In the genomic region with DNA sequence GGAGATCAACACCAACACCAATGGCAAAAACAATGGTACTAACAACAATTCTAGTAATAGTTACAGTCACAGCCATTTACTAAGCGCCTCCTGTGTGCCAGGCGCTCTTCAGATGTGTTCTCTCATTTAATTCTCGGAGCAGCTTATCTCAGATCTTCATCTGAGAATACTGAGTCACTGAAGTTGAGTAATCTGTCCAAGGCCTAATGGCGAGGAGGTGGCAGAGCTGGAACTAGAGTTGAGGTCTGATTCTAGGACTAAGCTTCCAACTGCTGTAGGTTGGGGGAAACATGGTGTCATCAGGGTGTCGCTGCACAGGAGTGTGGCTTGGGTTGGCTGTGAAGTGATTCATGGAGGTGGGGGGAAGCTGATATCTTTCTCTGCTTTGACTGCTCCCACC, we compare ENCODE assay signal across 14 cellular contexts.
DNase-seq lines count a peak whose midpoint lies in the region; ATAC-seq and TF ChIP-seq lines count a peak whose summit lies in the region.
"Had no signal": no experiment of that assay in that cellular context is flagged by ENCODE, and none has a peak within 500 bp of the region (broad histone marks: within the 10 kb centered on the region; RNA-seq: fewer than 3 reads in every experiment).

No MANE protein-coding gene starts in this region.

- H3F3A ChIP-seq in Loucy (ENCODE audit: low read depth): 0 out of 2 replicates have a peak, but pooled peaks cover 3% of the 10 kb centered on the region

- intact Hi-C loops in CD14-positive monocyte (cut with micrococcal nuclease): no loop called here

- H4K20me1 ChIP-seq in Loucy (ENCODE audit: insufficient read depth, low read length, poor library complexity, severe bottlenecking): no peaks in the 10 kb centered on the region

- H3K4me3 Mint-ChIP-seq in CD14-positive monocyte: no peak overlapping the region
- H3K4me3 Mint-ChIP-seq: CD4-positive, CD25-positive, alpha-beta regulatory T cell; H9; stimulated activated naive B cell treated with anti-CD40 and anti-IgM and Interleukin-4, amounts not matched to agents 10 μg/mL and 1 μg/mL and 100 μg/mL, for 72 hours had no signal

- peaks cover 87 to 89% of the 10 kb centered on the region in 2 donors for H3K36me3 Mint-ChIP-seq in CD14-positive monocyte
- H3K36me3 Mint-ChIP-seq: CD4-positive, CD25-positive, alpha-beta regulatory T cell; stimulated activated naive B cell treated with anti-CD40 and anti-IgM and Interleukin-4, amounts not matched to agents 10 μg/mL and 1 μg/mL and 100 μg/mL, for 72 hours had no signal

- H3K4me1 ChIP-seq in Loucy (ENCODE audit: insufficient read depth, low read length, poor library complexity, severe bottlenecking): peaks cover 47% of the 10 kb centered on the region

- H3K4me1 Mint-ChIP-seq in CD14-positive monocyte: peaks cover under 1% of the 10 kb centered on the region

- H3K27me3 ChIP-seq in Loucy (ENCODE audit: insufficient read depth, low read length, poor library complexity, severe bottlenecking) (no peaks in the 10 kb centered on the region), brain microvascular endothelial cell (replicated peaks) (no peaks in the 10 kb centered on the region)

- in situ Hi-C loops in brain microvascular endothelial cell (cut with HindIII; ENCODE audit: low pct_ligation_motif_present, low sequenced_read_pairs): no loop called here

- ATAC-seq in esophagus mucosa: no peak

- H3K4me3 ChIP-seq in Loucy (ENCODE audit: low read length, poor library complexity, severe bottlenecking): no peak overlapping the region
- no peak overlapping the region for H3K4me3 ChIP-seq in brain microvascular endothelial cell (ENCODE audit: low read depth, low read length)

- no peaks in the 10 kb centered on the region for H3K36me3 ChIP-seq in Loucy (ENCODE audit: insufficient read depth, low read length)
- H3K36me3 ChIP-seq in brain microvascular endothelial cell (replicated peaks): no peaks in the 10 kb centered on the region
- H3K36me3 ChIP-seq: WERI-Rb-1 had no signal

- H3K27ac Mint-ChIP-seq in CD14-positive monocyte: no peak overlapping the region
- H3K27ac Mint-ChIP-seq: CD4-positive, CD25-positive, alpha-beta regulatory T cell; stimulated activated naive B cell treated with anti-CD40 and anti-IgM and Interleukin-4, amounts not matched to agents 10 μg/mL and 1 μg/mL and 100 μg/mL, for 72 hours had no signal

- TF ChIP-seq CTCF in CD14-positive monocyte (IDR thresholded peaks at IDR 0.05) (no peak), Loucy (conservative IDR thresholded peaks at IDR 0.05; ENCODE audit: low read length) (no peak), brain microvascular endothelial cell (IDR thresholded peaks at IDR 0.05; ENCODE audit: low read depth, low read length, missing control alignments) (no peak)

- no peak overlapping the region for H3K9ac ChIP-seq in Loucy (ENCODE audit: low read depth, low read length, poor library complexity, severe bottlenecking)
- H3K9ac ChIP-seq: SK-N-SH had no signal

- no peak overlapping the region for H2AFZ ChIP-seq in Loucy (ENCODE audit: low read length)

- no peaks in the 10 kb centered on the region for H3K9me3 ChIP-seq in Loucy (ENCODE audit: insufficient read depth, low read depth, low read length)
- H3K9me3 ChIP-seq: SK-N-SH had no signal

- H3K27ac ChIP-seq in brain microvascular endothelial cell (no peak overlapping the region), caudate nucleus (ENCODE audit: low read depth, low read length) (no peak overlapping the region)
- H3K27ac ChIP-seq: WERI-Rb-1 had no signal

- no peaks in the 10 kb centered on the region for H3K9me3 Mint-ChIP-seq in CD14-positive monocyte
- H3K9me3 Mint-ChIP-seq: H9; stimulated activated naive B cell treated with anti-CD40 and anti-IgM and Interleukin-4, amounts not matched to agents 10 μg/mL and 1 μg/mL and 100 μg/mL, for 72 hours had no signal

- DNase-seq in CD14-positive monocyte (ENCODE audit: low spot score): peak; percentile 1
- peak; percentile 53 for DNase-seq in brain microvascular endothelial cell
- peak; percentile 41 for DNase-seq in mesenteric fat pad (ENCODE audit: low spot score)
- DNase-seq in NCI-H2029 (lab: John Stamatoyannopoulos, UW): no peak
- no peak for DNase-seq in caudate nucleus (lab: John Stamatoyannopoulos, UW)
- DNase-seq: effector memory CD4-positive, alpha-beta T cell; stimulated activated CD4-positive, alpha-beta T cell treated with anti-CD3 and anti-CD28 coated beads, Interleukin-4, amount 100 ng/mL, for 24 hours; stimulated activated naive B cell treated with anti-CD40 and anti-IgM and Interleukin-4, amounts not matched to agents 10 μg/mL and 1 μg/mL and 100 μg/mL, for 72 hours had no signal

- H3K27me3 Mint-ChIP-seq in CD14-positive monocyte (ENCODE audit: low read depth in 3 of 3): peaks cover 0 to 2% (median under 1%) of the 10 kb centered on the region in 3 donors

- no peaks in the 10 kb centered on the region for H3K79me2 ChIP-seq in Loucy (ENCODE audit: insufficient read depth, low read length)

- peak overlapping the region; percentile 34 for H3K4me2 ChIP-seq in Loucy (ENCODE audit: low read depth, low read length, poor library complexity, severe bottlenecking)
- H3K4me2 ChIP-seq: SK-N-SH had no signal

- no peaks in the 10 kb centered on the region for H3K9me2 ChIP-seq in Loucy (replicated peaks; ENCODE audit: low read depth, low read length)
- H3K9me2 ChIP-seq: SK-N-SH had no signal

Comparison
In these comparisons a context has a peak if more than half of its experiments do, and no peak if none do; other contexts are left out.
1. DNase-seq: peak in CD14-positive monocyte (single experiment), brain microvascular endothelial cell (single experiment) and mesenteric fat pad (single experiment); none in NCI-H2029 (single experiment) and caudate nucleus (0 of 61).